ENCODE assay signal across 23 cellular contexts in the genomic region with DNA sequence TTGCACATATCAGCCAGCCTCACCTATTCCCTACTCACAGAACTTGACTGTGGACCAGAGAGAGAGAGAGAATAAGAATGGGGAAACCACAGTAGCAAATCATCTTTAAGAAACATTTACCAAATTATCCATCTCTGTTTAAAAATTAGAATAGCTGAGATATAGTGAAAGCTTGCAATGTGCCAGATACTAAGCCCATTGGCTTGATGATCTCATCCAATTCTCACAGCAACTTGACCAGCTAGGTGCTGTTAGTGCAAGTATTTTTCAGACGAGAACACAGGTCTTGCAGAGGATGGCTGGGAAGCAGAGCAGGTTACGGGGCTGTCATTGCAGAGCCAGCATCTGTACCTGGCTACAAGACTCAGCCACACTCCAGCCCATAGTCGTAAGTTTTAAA. TPM values are rescaled to one million over a fixed set of nuclear protein-coding genes. Genes with fewer than 3 reads are reported as not detected.
DNase-seq lines count a peak whose midpoint lies in the region; ATAC-seq and FAIRE-seq lines count a peak whose summit lies in the region.
"Had no signal": no experiment of that assay in that cellular context is flagged by ENCODE, and none has a peak within 500 bp of the region (broad histone marks: within the 10 kb centered on the region; RNA-seq: fewer than 3 reads in every experiment).

No MANE protein-coding gene starts in this region.

- no peak for FAIRE-seq in urothelium cell line (lab: Jason Lieb, UNC)
- FAIRE-seq: A204.1, G401.6, GM18507 had no signal

- H3K4me1 Mint-ChIP-seq in stimulated activated naive CD8-positive, alpha-beta T cell treated with anti-CD3 and anti-CD28 coated beads, Interleukin-15, amount 100 ng/mL, for 72 hours, result peaks cover 14% of the 10 kb centered on the region
- peaks cover 9% of the 10 kb centered on the region for H3K4me1 Mint-ChIP-seq in activated naive CD8-positive, alpha-beta T cell treated with anti-CD3 and anti-CD28 coated beads, Interleukin-2, amount 50 U/mL, for 24 hours

- no peak overlapping the region for H3K4me3 Mint-ChIP-seq in stimulated activated naive CD8-positive, alpha-beta T cell treated with anti-CD3 and anti-CD28 coated beads, Interleukin-15, amount 100 ng/mL, for 72 hours
- no peak overlapping the region for H3K4me3 Mint-ChIP-seq in activated naive CD8-positive, alpha-beta T cell treated with anti-CD3 and anti-CD28 coated beads, Interleukin-2, amount 50 U/mL, for 24 hours
- H3K4me3 Mint-ChIP-seq: CD14-positive monocyte, IgD-negative memory B cell had no signal

- intact Hi-C loops in posterior vena cava (cut with DNase I), result loop anchor here in 1 of 2 donors (10.0 kb wide), 1 partner anchor 289 kb away; no protein-coding TSS in a partner anchor

- H3K36me3 Mint-ChIP-seq in activated naive CD8-positive, alpha-beta T cell treated with anti-CD3 and anti-CD28 coated beads, Interleukin-2, amount 50 U/mL, for 24 hours (ENCODE audit: low read depth), result no peaks in the 10 kb centered on the region
- H3K36me3 Mint-ChIP-seq: CD14-positive monocyte, IgD-negative memory B cell had no signal

- peaks cover 9% of the 10 kb centered on the region in 2 donors for H3K9me3 Mint-ChIP-seq in stimulated activated naive CD8-positive, alpha-beta T cell treated with anti-CD3 and anti-CD28 coated beads, Interleukin-15, amount 100 ng/mL, for 72 hours
- peaks cover 6% of the 10 kb centered on the region for H3K9me3 Mint-ChIP-seq in activated naive CD8-positive, alpha-beta T cell treated with anti-CD3 and anti-CD28 coated beads, Interleukin-2, amount 50 U/mL, for 24 hours

- peak; percentile 14 for ATAC-seq in stimulated activated naive CD8-positive, alpha-beta T cell treated with anti-CD3 and anti-CD28 coated beads, Interleukin-15, Interleukin-2, amounts not matched to agents 100 U/mL and 50 U/mL, for 24 hours
- no peak for ATAC-seq in stimulated activated naive CD8-positive, alpha-beta T cell treated with anti-CD3 and anti-CD28 coated beads, Interleukin-15, amount 100 ng/mL, for 72 hours
- ATAC-seq in activated naive CD8-positive, alpha-beta T cell treated with anti-CD3 and anti-CD28 coated beads, Interleukin-2, amount 50 U/mL, for 24 hours, result no peak
- ATAC-seq: HCT116 had no signal

- H3K27me3 Mint-ChIP-seq in stimulated activated naive CD8-positive, alpha-beta T cell treated with anti-CD3 and anti-CD28 coated beads, Interleukin-15, amount 100 ng/mL, for 72 hours, result no peaks in the 10 kb centered on the region
- no peaks in the 10 kb centered on the region for H3K27me3 Mint-ChIP-seq in activated naive CD8-positive, alpha-beta T cell treated with anti-CD3 and anti-CD28 coated beads, Interleukin-2, amount 50 U/mL, for 24 hours

- no peak overlapping the region for H3K27ac Mint-ChIP-seq in stimulated activated naive CD8-positive, alpha-beta T cell treated with anti-CD3 and anti-CD28 coated beads, Interleukin-15, amount 100 ng/mL, for 72 hours
- H3K27ac Mint-ChIP-seq in activated naive CD8-positive, alpha-beta T cell treated with anti-CD3 and anti-CD28 coated beads, Interleukin-2, amount 50 U/mL, for 24 hours, result peak overlapping the region; percentile 8
- H3K27ac Mint-ChIP-seq: IgD-negative memory B cell had no signal

- no peak for DNase-seq in stimulated activated naive CD8-positive, alpha-beta T cell treated with anti-CD3 and anti-CD28 coated beads, Interleukin-15, Interleukin-2, amounts not matched to agents 100 U/mL and 50 U/mL, for 24 hours
- DNase-seq in stimulated activated naive CD8-positive, alpha-beta T cell treated with anti-CD3 and anti-CD28 coated beads, Interleukin-15, amount 100 ng/mL, for 72 hours, result no peak
- DNase-seq in activated naive CD8-positive, alpha-beta T cell treated with anti-CD3 and anti-CD28 coated beads, Interleukin-2, amount 50 U/mL, for 24 hours, result no peak
- DNase-seq in iris pigment epithelial cell (ENCODE audit: low read depth) (peak; percentile 36), urothelium cell line (ENCODE audit: low spot score) (no peak), glomerular visceral epithelial cell (ENCODE audit: extremely low spot score) (no peak), posterior vena cava (ENCODE audit: low spot score) (no peak)
- DNase-seq: GOT3; NCI-H1105; NCI-H146; NCI-H2029; NCI-H2227 treated with DMSO at 0.1 percent for 48 hours; NCI-H510A treated with DMSO at 0.1 percent for 48 hours; NCI-H774; NK-92 treated with Interleukin-12 subunit alpha and Interleukin-12 subunit beta, amount 100 ng/mL, for 24 hours; SIG-M5; SK-N-SH had no signal

RNA-seq across cellular contexts. Expression of gene KLF6, which starts 50.9 kb away (rescaled TPM):
- 100 to 1,000 TPM; 183 to 493 TPM for total RNA-seq in posterior vena cava
